Comparison of ENCODE assay signal across 10 cellular contexts in the genomic region with DNA sequence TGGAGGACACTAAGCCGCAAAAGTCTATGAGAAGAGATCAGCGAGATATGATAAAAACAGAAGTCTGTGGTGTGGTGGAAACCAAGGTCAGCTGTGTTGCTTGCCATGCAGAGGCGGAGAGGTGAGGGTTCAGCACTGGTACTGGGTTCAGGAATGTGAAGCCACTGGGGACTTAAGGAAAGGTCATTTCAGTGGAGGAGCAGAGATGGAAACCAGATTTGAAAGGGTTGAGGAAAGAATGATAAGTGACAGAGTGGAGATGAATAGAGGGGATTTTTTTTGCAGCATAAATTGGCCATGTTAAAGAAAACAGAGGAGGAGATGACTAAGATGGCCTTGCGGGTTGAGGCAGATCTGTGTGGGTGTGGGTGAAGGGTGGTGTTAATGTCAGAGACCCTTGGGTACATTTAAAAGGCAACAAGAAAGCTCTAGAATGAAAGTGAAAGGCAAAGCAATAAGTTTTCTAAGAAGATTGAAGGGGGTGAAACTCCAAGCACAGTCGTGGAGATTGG.
A peak's percentile ranks its signal among the peaks of the same experiment; 100 is the strongest.
DNase-seq lines count a peak whose midpoint lies in the region; ATAC-seq and TF ChIP-seq lines count a peak whose summit lies in the region.
"Had no signal": no experiment of that assay in that cellular context is flagged by ENCODE, and none has a peak within 500 bp of the region (broad histone marks: within the 10 kb centered on the region; RNA-seq: fewer than 3 reads in every experiment).

No MANE protein-coding gene starts in this region.

- no peaks in the 10 kb centered on the region for H3K9me3 Mint-ChIP-seq in activated CD8-positive, alpha-beta memory T cell treated with anti-CD3 and anti-CD28 coated beads, Interleukin-2, amount 10 ng/mL, durations not matched to agents 7 days and 5 days (ENCODE audit: low read depth)
- H3K9me3 Mint-ChIP-seq in stimulated activated memory B cell treated with anti-CD40 and anti-IgM and Interleukin-4, amounts not matched to agents 10 μg/mL and 1 μg/mL and 100 μg/mL, for 72 hours, result peaks cover 3% of the 10 kb centered on the region
- H3K9me3 Mint-ChIP-seq in Calu3 (ENCODE audit: low read depth, unreplicated experiment), result peaks cover 4% of the 10 kb centered on the region

- H3K4me3 Mint-ChIP-seq in activated CD8-positive, alpha-beta memory T cell treated with anti-CD3 and anti-CD28 coated beads, Interleukin-2, amount 10 ng/mL, durations not matched to agents 7 days and 5 days, result peak overlapping the region; percentile 26
- no peak overlapping the region for H3K4me3 Mint-ChIP-seq in stimulated activated memory B cell treated with anti-CD40 and anti-IgM and Interleukin-4, amounts not matched to agents 10 μg/mL and 1 μg/mL and 100 μg/mL, for 72 hours
- no peak overlapping the region for H3K4me3 Mint-ChIP-seq in Calu3 (ENCODE audit: low read depth, unreplicated experiment)

- H3K4me1 Mint-ChIP-seq in activated CD8-positive, alpha-beta memory T cell treated with anti-CD3 and anti-CD28 coated beads, Interleukin-2, amount 10 ng/mL, durations not matched to agents 7 days and 5 days, result peaks cover 20% of the 10 kb centered on the region
- H3K4me1 Mint-ChIP-seq in stimulated activated memory B cell treated with anti-CD40 and anti-IgM and Interleukin-4, amounts not matched to agents 10 μg/mL and 1 μg/mL and 100 μg/mL, for 72 hours, result peaks cover 10% of the 10 kb centered on the region
- H3K4me1 Mint-ChIP-seq in Calu3 (ENCODE audit: low read depth, unreplicated experiment), result no peaks in the 10 kb centered on the region

- TF ChIP-seq CTCF in Calu3 (IDR thresholded peaks at IDR 0.05; ENCODE audit: unreplicated experiment), result no peak

- no TSS peak for BruUV-seq in Calu3 (replicated peaks; lab: Mats Ljungman, UMichigan)

- peaks cover 4% of the 10 kb centered on the region for H3K27me3 Mint-ChIP-seq in activated CD8-positive, alpha-beta memory T cell treated with anti-CD3 and anti-CD28 coated beads, Interleukin-2, amount 10 ng/mL, durations not matched to agents 7 days and 5 days
- H3K27me3 Mint-ChIP-seq in stimulated activated memory B cell treated with anti-CD40 and anti-IgM and Interleukin-4, amounts not matched to agents 10 μg/mL and 1 μg/mL and 100 μg/mL, for 72 hours, result no peaks in the 10 kb centered on the region
- no peaks in the 10 kb centered on the region for H3K27me3 Mint-ChIP-seq in Calu3 (ENCODE audit: unreplicated experiment)

- CTCF ChIA-PET in activated CD8-positive, alpha-beta memory T cell treated with anti-CD3 and anti-CD28 coated beads, Interleukin-2, amount 10 ng/mL, durations not matched to agents 7 days and 5 days (lab: Charles Lee), result interaction anchor here (2.2 kb wide), 1 partner anchor 13 kb away, joined by 6 read pairs; no protein-coding TSS in a partner anchor
- CTCF ChIA-PET in Calu3 (lab: Charles Lee), result no interaction called here

- intact Hi-C loops in left colon (cut with DNase I, micrococcal nuclease) (no loop called here), Calu3 (cut with micrococcal nuclease; ENCODE audit: unreplicated experiment) (no loop called here)

- no peaks in the 10 kb centered on the region for H3K36me3 Mint-ChIP-seq in activated CD8-positive, alpha-beta memory T cell treated with anti-CD3 and anti-CD28 coated beads, Interleukin-2, amount 10 ng/mL, durations not matched to agents 7 days and 5 days
- no peaks in the 10 kb centered on the region for H3K36me3 Mint-ChIP-seq in stimulated activated memory B cell treated with anti-CD40 and anti-IgM and Interleukin-4, amounts not matched to agents 10 μg/mL and 1 μg/mL and 100 μg/mL, for 72 hours
- H3K36me3 Mint-ChIP-seq in Calu3 (ENCODE audit: insufficient read depth, unreplicated experiment), result no peaks in the 10 kb centered on the region

- H3K27ac Mint-ChIP-seq in activated CD8-positive, alpha-beta memory T cell treated with anti-CD3 and anti-CD28 coated beads, Interleukin-2, amount 10 ng/mL, durations not matched to agents 7 days and 5 days, result peak overlapping the region; percentile 76
- H3K27ac Mint-ChIP-seq in stimulated activated memory B cell treated with anti-CD40 and anti-IgM and Interleukin-4, amounts not matched to agents 10 μg/mL and 1 μg/mL and 100 μg/mL, for 72 hours, result no peak overlapping the region
- H3K27ac Mint-ChIP-seq in Calu3 (ENCODE audit: unreplicated experiment), result no peak overlapping the region

- peak; percentile 87 for ATAC-seq in activated CD8-positive, alpha-beta memory T cell treated with anti-CD3 and anti-CD28 coated beads, Interleukin-2, amount 10 ng/mL, durations not matched to agents 7 days and 5 days
- peak; percentile 69 for ATAC-seq in HG02571 (IDR thresholded peaks at IDR 0.05; ENCODE audit: unreplicated experiment)
- ATAC-seq in stimulated activated memory B cell treated with anti-CD40 and anti-IgM and Interleukin-4, amounts not matched to agents 10 μg/mL and 1 μg/mL and 100 μg/mL, for 72 hours, result peak; percentile 83
- no peak for ATAC-seq in left colon

- DNase-seq in activated CD8-positive, alpha-beta memory T cell treated with anti-CD3 and anti-CD28 coated beads, Interleukin-2, amount 10 ng/mL, durations not matched to agents 7 days and 5 days, result peak; percentile 84
- DNase-seq in activated CD8-positive, alpha-beta memory T cell treated with anti-CD3 and anti-CD28 coated beads for 24 hours, result no peak
- DNase-seq in RPMI7951 (ENCODE audit: low read depth) (peak; percentile 2), left colon (no peak), superior temporal gyrus (ENCODE audit: extremely low spot score) (no peak), Calu3 (no peak)
- DNase-seq: ACHN, cortex of kidney had no signal

Comparison
In these comparisons a context has a peak if more than half of its experiments do, and no peak if none do; other contexts are left out.
1. DNase-seq: peak in activated CD8-positive, alpha-beta memory T cell treated with anti-CD3 and anti-CD28 coated beads, Interleukin-2, amount 10 ng/mL, durations not matched to agents 7 days and 5 days (single experiment) and RPMI7951 (single experiment); none in activated CD8-positive, alpha-beta memory T cell treated with anti-CD3 and anti-CD28 coated beads for 24 hours (single experiment), left colon (0 of 2), superior temporal gyrus (single experiment) and Calu3 (single experiment).